In the genomic region with DNA sequence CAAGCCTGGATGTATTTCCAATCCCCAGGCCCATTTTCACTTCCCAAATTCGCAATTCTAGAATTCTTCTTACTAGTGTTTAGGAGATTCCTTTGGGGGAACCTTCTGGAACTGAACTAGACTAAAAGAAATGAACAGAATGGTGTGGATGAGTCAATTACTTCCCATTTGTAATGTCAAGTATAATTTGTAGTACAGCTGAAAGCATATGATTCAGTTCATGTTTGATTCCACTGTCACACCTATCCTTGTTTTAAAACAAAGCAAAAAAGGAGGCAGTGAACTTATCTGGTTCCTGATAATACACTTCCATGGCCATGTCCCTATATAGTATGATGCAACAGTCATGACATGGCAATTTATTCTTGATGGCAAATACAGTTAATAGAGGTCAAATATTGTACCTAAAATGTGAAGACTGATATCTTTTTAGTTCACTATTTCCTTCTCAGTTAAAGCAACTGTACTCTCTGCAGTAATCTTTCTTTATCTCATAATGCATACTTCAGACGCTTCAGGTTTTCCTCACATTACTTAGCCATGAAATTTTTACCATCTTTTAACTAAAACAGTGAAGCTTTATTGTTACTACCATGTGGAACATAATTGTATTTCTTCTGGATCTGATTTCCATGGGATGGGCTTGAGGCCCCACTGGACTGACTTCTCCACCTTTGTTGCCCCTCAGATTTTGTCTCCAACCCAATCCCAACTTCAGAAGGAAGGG, we compare ENCODE assay signal across 8 cellular contexts. TPM values are rescaled to one million over a fixed set of nuclear protein-coding genes. Genes with fewer than 3 reads are reported as not detected.
DNase-seq lines count a peak whose midpoint lies in the region; ATAC-seq and TF ChIP-seq lines count a peak whose summit lies in the region.

No MANE protein-coding gene starts in this region.

- no peaks in the 10 kb centered on the region for H3K27me3 ChIP-seq in BLaER1 treated with 17β-estradiol and CSF1 and Interleukin-3, amounts not matched to agents 10 nM and 100 nM

- peaks cover 35 to 56% (median 46%) of the 10 kb centered on the region in 11 experiments for H3K36me3 ChIP-seq in BLaER1 treated with 17β-estradiol and CSF1 and Interleukin-3, amounts not matched to agents 10 nM and 100 nM

- peaks cover 49 to 69% (median 59%) of the 10 kb centered on the region in 10 experiments for H3K4me1 ChIP-seq in BLaER1 treated with 17β-estradiol and CSF1 and Interleukin-3, amounts not matched to agents 10 nM and 100 nM

- ATAC-seq in natural killer cell treated with Interleukin-12 subunit alpha and Interleukin-12 subunit beta and Interleukin-15 and Interleukin-18, amount 100 ng/mL, for 72 hours, result no peak
- no peak for ATAC-seq in HG03354 (IDR thresholded peaks at IDR 0.05; ENCODE audit: poor library complexity, severe bottlenecking, unreplicated experiment)

- TF ChIP-seq CTCF in LNCaP clone FGC (IDR thresholded peaks at IDR 0.05; ENCODE audit: control insufficient read depth, extremely low read depth, insufficient read depth), result no peak
- TF ChIP-seq CTCF in coronary artery (IDR thresholded peaks at IDR 0.05), result no peak

- peak overlapping the region; percentile 88 to 94 (median 91) for H3K4me2 ChIP-seq in BLaER1 treated with 17β-estradiol and CSF1 and Interleukin-3, amounts not matched to agents 10 nM and 100 nM

- no peaks in the 10 kb centered on the region for H3K9me3 Mint-ChIP-seq in natural killer cell treated with Interleukin-12 subunit alpha and Interleukin-12 subunit beta and Interleukin-15 and Interleukin-18, amount 100 ng/mL, for 72 hours

- H3K4me1 Mint-ChIP-seq in natural killer cell treated with Interleukin-12 subunit alpha and Interleukin-12 subunit beta and Interleukin-15 and Interleukin-18, amount 100 ng/mL, for 72 hours (ENCODE audit: low read depth in 2 of 2), result peaks cover 12 to 17% of the 10 kb centered on the region in 2 donors

- peaks cover 5% of the 10 kb centered on the region for H3K36me3 Mint-ChIP-seq in natural killer cell treated with Interleukin-12 subunit alpha and Interleukin-12 subunit beta and Interleukin-15 and Interleukin-18, amount 100 ng/mL, for 72 hours

- H3K9ac ChIP-seq in BLaER1 treated with 17β-estradiol and CSF1 and Interleukin-3, amounts not matched to agents 10 nM and 100 nM, result peak overlapping the region in 9 of 11 experiments; percentile 60 to 85 (median 79); a peak in 12 of 22 replicates

- no peak for DNase-seq in LNCaP clone FGC (ENCODE audit: low read depth)
- no peak for DNase-seq in coronary artery (ENCODE audit: low spot score)
- no peak for DNase-seq in natural killer cell treated with Interleukin-12 subunit alpha and Interleukin-12 subunit beta and Interleukin-15 and Interleukin-18, amount 100 ng/mL, for 72 hours (ENCODE audit: low spot score)
- DNase-seq in NCI-H82 (lab: John Stamatoyannopoulos, UW), result no peak
- DNase-seq in COLO829 (ENCODE audit: low spot score), result no peak
- no peak for DNase-seq in ecto neural progenitor cell (ENCODE audit: low spot score)

- peak overlapping the region; percentile 10 to 81 (median 47); a peak in 17 of 22 replicates for H3K27ac ChIP-seq in BLaER1 treated with 17β-estradiol and CSF1 and Interleukin-3, amounts not matched to agents 10 nM and 100 nM
- peak overlapping the region in 1 of 2 donors; percentile 5 for H3K27ac ChIP-seq in coronary artery

- H3K27ac Mint-ChIP-seq in natural killer cell treated with Interleukin-12 subunit alpha and Interleukin-12 subunit beta and Interleukin-15 and Interleukin-18, amount 100 ng/mL, for 72 hours, result peak overlapping the region; percentile 16 to 48

- H3K4me3 Mint-ChIP-seq in natural killer cell treated with Interleukin-12 subunit alpha and Interleukin-12 subunit beta and Interleukin-15 and Interleukin-18, amount 100 ng/mL, for 72 hours, result peak overlapping the region; percentile 97

- no peaks in the 10 kb centered on the region for H3K9me3 ChIP-seq in BLaER1 treated with 17β-estradiol and CSF1 and Interleukin-3, amounts not matched to agents 10 nM and 100 nM (replicated peaks in 1 of 11)

- peaks cover 0 to 12% (median 0%) of the 10 kb centered on the region in 11 experiments; a peak in 5 of 22 replicates for H4K20me1 ChIP-seq in BLaER1 treated with 17β-estradiol and CSF1 and Interleukin-3, amounts not matched to agents 10 nM and 100 nM

- peak overlapping the region; percentile 84 to 98 (median 96); a peak in 17 of 20 replicates for H3K4me3 ChIP-seq in BLaER1 treated with 17β-estradiol and CSF1 and Interleukin-3, amounts not matched to agents 10 nM and 100 nM
- H3K4me3 ChIP-seq in LNCaP clone FGC (ENCODE audit: low read depth, low read length), result peak overlapping the region; percentile 94
- H3K4me3 ChIP-seq in coronary artery, result peak overlapping the region; percentile 95

- no peaks in the 10 kb centered on the region for H3K27me3 Mint-ChIP-seq in natural killer cell treated with Interleukin-12 subunit alpha and Interleukin-12 subunit beta and Interleukin-15 and Interleukin-18, amount 100 ng/mL, for 72 hours

RNA-seq across cellular contexts. Expression of a gene that starts 1.9 kb away (rescaled TPM):
- 10 to 100 TPM; 18.9 to 30.5 TPM for total RNA-seq in natural killer cell treated with Interleukin-12 subunit alpha and Interleukin-12 subunit beta and Interleukin-15 and Interleukin-18, amount 100 ng/mL, for 72 hours

RNA-seq across cellular contexts. Expression of a gene that starts 13.1 kb away (rescaled TPM):
- total RNA-seq in natural killer cell treated with Interleukin-12 subunit alpha and Interleukin-12 subunit beta and Interleukin-15 and Interleukin-18, amount 100 ng/mL, for 72 hours, result 10 to 100 TPM; 25.6 to 29.9 TPM
